8 cellular contexts compared by ENCODE assay signal in the genomic region with DNA sequence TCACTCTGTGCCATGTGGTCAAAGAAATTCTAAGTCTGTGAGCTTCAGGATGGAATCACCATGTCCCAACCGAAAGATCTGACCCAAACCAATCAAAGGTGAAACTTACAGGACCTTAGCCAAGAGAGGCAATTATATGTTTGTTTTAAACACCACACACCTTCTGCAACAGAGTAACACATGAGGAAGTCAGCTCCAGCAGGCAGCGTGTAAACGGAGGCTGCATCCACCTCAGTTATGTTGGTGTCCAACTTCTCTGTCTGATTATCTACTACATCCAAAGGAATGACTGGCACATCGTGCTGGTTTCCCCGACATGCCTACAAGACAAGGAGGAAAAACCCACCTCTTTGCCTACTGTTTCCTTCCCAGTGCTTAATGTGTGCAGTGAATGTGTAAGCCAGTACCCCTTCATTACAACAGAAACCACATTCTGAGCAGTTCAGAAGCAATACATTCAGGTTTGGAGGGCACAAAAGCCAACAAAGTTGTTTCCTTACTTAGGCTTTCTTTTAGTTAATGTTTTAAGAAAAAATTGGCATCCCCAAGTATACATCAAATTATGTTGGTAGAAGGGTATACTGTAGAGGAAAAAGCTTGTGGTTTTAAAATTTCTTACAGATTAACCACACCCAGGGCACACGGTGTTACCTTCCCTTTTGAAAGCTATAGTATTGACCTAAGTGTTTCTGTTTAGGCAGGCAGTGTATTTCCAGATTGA. TPM values are rescaled to one million over a fixed set of nuclear protein-coding genes. Genes with fewer than 3 reads are reported as not detected.
DNase-seq lines count a peak whose midpoint lies in the region; ATAC-seq and TF ChIP-seq lines count a peak whose summit lies in the region.

No MANE protein-coding gene starts in this region.

- H3F3A ChIP-seq in Loucy (ENCODE audit: low read depth) = no peaks in the 10 kb centered on the region

- no peak for TF ChIP-seq POLR2A in esophagus squamous epithelium (IDR thresholded peaks at IDR 0.05)

- peaks cover 67% of the 10 kb centered on the region for H3K36me3 Mint-ChIP-seq in activated naive CD4-positive, alpha-beta T cell treated with anti-CD3 and anti-CD28 coated beads, Interleukin-2, amount 10 ng/mL, durations not matched to agents 7 days and 5 days

- DNase-seq in activated naive CD4-positive, alpha-beta T cell treated with anti-CD3 and anti-CD28 coated beads, Interleukin-2, amount 10 ng/mL, durations not matched to agents 7 days and 5 days = peak; percentile 25
- no peak for DNase-seq in activated naive CD4-positive, alpha-beta T cell (lab: John Stamatoyannopoulos, UW)
- DNase-seq in stimulated activated naive CD8-positive, alpha-beta T cell treated with anti-CD3 and anti-CD28 coated beads, Interleukin-15, amount 100 ng/mL, for 72 hours = no peak
- DNase-seq in SHP77 treated with DMSO at 0.1 percent for 48 hours (lab: John Stamatoyannopoulos, UW) (no peak), esophagus squamous epithelium (lab: John Stamatoyannopoulos, UW) (no peak), AG08396 (ENCODE audit: low spot score) (no peak)

- peak overlapping the region; percentile 21 for H3K4me3 Mint-ChIP-seq in activated naive CD4-positive, alpha-beta T cell treated with anti-CD3 and anti-CD28 coated beads, Interleukin-2, amount 10 ng/mL, durations not matched to agents 7 days and 5 days
- H3K4me3 Mint-ChIP-seq in stimulated activated naive CD8-positive, alpha-beta T cell treated with anti-CD3 and anti-CD28 coated beads, Interleukin-15, amount 100 ng/mL, for 72 hours = peak overlapping the region; percentile 16 to 41

- no peak overlapping the region for H2AFZ ChIP-seq in Loucy (ENCODE audit: low read length)

- H3K9me3 Mint-ChIP-seq in activated naive CD4-positive, alpha-beta T cell treated with anti-CD3 and anti-CD28 coated beads, Interleukin-2, amount 10 ng/mL, durations not matched to agents 7 days and 5 days = no peaks in the 10 kb centered on the region
- H3K9me3 Mint-ChIP-seq in stimulated activated naive CD8-positive, alpha-beta T cell treated with anti-CD3 and anti-CD28 coated beads, Interleukin-15, amount 100 ng/mL, for 72 hours = no peaks in the 10 kb centered on the region

- H4K20me1 ChIP-seq in Loucy (ENCODE audit: insufficient read depth, low read length, poor library complexity, severe bottlenecking) = peaks cover under 1% of the 10 kb centered on the region

- peak; percentile 81 for ATAC-seq in HG02798 (IDR thresholded peaks at IDR 0.05; ENCODE audit: poor library complexity, unreplicated experiment)
- ATAC-seq in stimulated activated naive CD8-positive, alpha-beta T cell treated with anti-CD3 and anti-CD28 coated beads, Interleukin-15, amount 100 ng/mL, for 72 hours = peak; percentile 89

- 72 to 83% methylated on average over 6 of the region's 6 CpGs for WGBS in esophagus squamous epithelium, 2 donors

- TF ChIP-seq CTCF in Loucy (conservative IDR thresholded peaks at IDR 0.05; ENCODE audit: low read length) = no peak
- TF ChIP-seq CTCF in esophagus squamous epithelium (IDR thresholded peaks at IDR 0.05) = no peak

- no peaks in the 10 kb centered on the region for H3K27me3 Mint-ChIP-seq in activated naive CD4-positive, alpha-beta T cell treated with anti-CD3 and anti-CD28 coated beads, Interleukin-2, amount 10 ng/mL, durations not matched to agents 7 days and 5 days
- no peaks in the 10 kb centered on the region for H3K27me3 Mint-ChIP-seq in stimulated activated naive CD8-positive, alpha-beta T cell treated with anti-CD3 and anti-CD28 coated beads, Interleukin-15, amount 100 ng/mL, for 72 hours

- peak overlapping the region; percentile 81 for H3K27ac Mint-ChIP-seq in activated naive CD4-positive, alpha-beta T cell treated with anti-CD3 and anti-CD28 coated beads, Interleukin-2, amount 10 ng/mL, durations not matched to agents 7 days and 5 days
- peak overlapping the region in 1 of 2 donors; percentile 23 for H3K27ac Mint-ChIP-seq in stimulated activated naive CD8-positive, alpha-beta T cell treated with anti-CD3 and anti-CD28 coated beads, Interleukin-15, amount 100 ng/mL, for 72 hours

- H3K27ac ChIP-seq in esophagus squamous epithelium = no peak overlapping the region

- H3K36me3 ChIP-seq in Loucy (ENCODE audit: insufficient read depth, low read length) = peaks cover 54% of the 10 kb centered on the region
- H3K36me3 ChIP-seq in esophagus squamous epithelium = peaks cover 0 to 88% (median 8%) of the 10 kb centered on the region in 3 donors

- H3K9ac ChIP-seq in Loucy (ENCODE audit: low read depth, low read length, poor library complexity, severe bottlenecking) = no peak overlapping the region

- H3K4me3 ChIP-seq in Loucy (ENCODE audit: low read length, poor library complexity, severe bottlenecking) (no peak overlapping the region), esophagus squamous epithelium (no peak overlapping the region)

- H3K27me3 ChIP-seq in Loucy (ENCODE audit: insufficient read depth, low read length, poor library complexity, severe bottlenecking) (no peaks in the 10 kb centered on the region), esophagus squamous epithelium (no peaks in the 10 kb centered on the region)

- no peaks in the 10 kb centered on the region for H3K9me2 ChIP-seq in Loucy (replicated peaks; ENCODE audit: low read depth, low read length)

- no peaks in the 10 kb centered on the region for H3K79me2 ChIP-seq in Loucy (ENCODE audit: insufficient read depth, low read length)

- intact Hi-C loops in esophagus squamous epithelium (cut with DNase I) = no loop called here

- H3K4me1 Mint-ChIP-seq in activated naive CD4-positive, alpha-beta T cell treated with anti-CD3 and anti-CD28 coated beads, Interleukin-2, amount 10 ng/mL, durations not matched to agents 7 days and 5 days = peaks cover 39% of the 10 kb centered on the region
- H3K4me1 Mint-ChIP-seq in stimulated activated naive CD8-positive, alpha-beta T cell treated with anti-CD3 and anti-CD28 coated beads, Interleukin-15, amount 100 ng/mL, for 72 hours = peaks cover 37% of the 10 kb centered on the region

- no peaks in the 10 kb centered on the region for H3K9me3 ChIP-seq in Loucy (ENCODE audit: insufficient read depth, low read depth, low read length)
- H3K9me3 ChIP-seq in esophagus squamous epithelium = no peaks in the 10 kb centered on the region

- peak overlapping the region; percentile 11 for H3K4me2 ChIP-seq in Loucy (ENCODE audit: low read depth, low read length, poor library complexity, severe bottlenecking)

- H3K4me1 ChIP-seq in Loucy (ENCODE audit: insufficient read depth, low read length, poor library complexity, severe bottlenecking) = peaks cover 15% of the 10 kb centered on the region
- no peaks in the 10 kb centered on the region for H3K4me1 ChIP-seq in esophagus squamous epithelium

- CTCF ChIA-PET in activated naive CD4-positive, alpha-beta T cell treated with anti-CD3 and anti-CD28 coated beads, Interleukin-2, amount 10 ng/mL, durations not matched to agents 7 days and 5 days (lab: Charles Lee) = no interaction called here

RNA-seq across cellular contexts. Expression of gene CASP6, which starts 12.4 kb away (rescaled TPM):
- total RNA-seq in esophagus squamous epithelium = 10 to 100 TPM in 3 of 4 donors, 1 to 10 TPM in 1; 7.0 to 21.9 (median 15.4) TPM

RNA-seq across cellular contexts. Expression of gene PLA2G12A, which starts 39.0 kb away (rescaled TPM):
- total RNA-seq in esophagus squamous epithelium = 10 to 100 TPM; 10.8 to 66.6 (median 25.2) TPM
